Comparison of ENCODE assay signal across 34 cellular contexts in the genomic region with DNA sequence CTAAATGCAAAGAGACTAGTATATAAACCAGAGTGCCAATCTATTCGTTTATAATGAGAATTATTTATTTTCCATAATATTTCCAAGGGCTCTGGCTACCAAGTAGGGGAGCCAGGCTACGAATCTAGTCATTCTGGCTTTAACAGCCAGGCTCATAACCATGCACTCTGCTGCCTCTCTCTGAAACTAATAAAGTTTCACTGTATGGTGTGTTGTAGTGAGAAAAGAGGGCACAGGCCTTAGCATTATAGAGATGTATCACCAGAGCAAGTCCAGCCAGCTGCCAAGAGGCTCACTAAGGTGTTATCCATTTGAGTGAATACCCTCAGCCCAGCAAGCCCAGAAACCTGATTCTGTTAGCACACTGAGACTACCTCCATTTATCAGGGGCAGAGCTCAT. TPM values are rescaled to one million over a fixed set of nuclear protein-coding genes. Genes with fewer than 3 reads are reported as not detected.
"Had no signal": no experiment of that assay in that cellular context is flagged by ENCODE, and none has a peak within 500 bp of the region (broad histone marks: within the 10 kb centered on the region; RNA-seq: fewer than 3 reads in every experiment).

No MANE protein-coding gene starts in this region.

- H3K9me3 Mint-ChIP-seq: activated B cell treated with CpG ODN at 0.5 μM for 24 hours; activated CD4-positive, alpha-beta memory T cell treated with anti-CD3 and anti-CD28 coated beads, Interleukin-2, amount 10 ng/mL, durations not matched to agents 7 days and 5 days; activated naive CD4-positive, alpha-beta T cell treated with anti-CD3 and anti-CD28 coated beads, Interleukin-2, amount 50 U/mL, for 72 hours had no signal

- H3K36me3 Mint-ChIP-seq: activated CD8-positive, alpha-beta memory T cell treated with anti-CD3 and anti-CD28 coated beads, Interleukin-2, amount 10 ng/mL, durations not matched to agents 7 days and 5 days had no signal

- H3K27ac ChIP-seq: brain microvascular endothelial cell, KMS-11, VCaP had no signal

- DNase-seq: activated B cell treated with CpG ODN at 0.5 μM for 24 hours; activated CD4-positive, alpha-beta memory T cell treated with anti-CD3 and anti-CD28 coated beads, Interleukin-2, amount 10 ng/mL, durations not matched to agents 7 days and 5 days; activated CD4-positive, alpha-beta T cell treated with anti-CD3 and anti-CD28 coated beads for 4 hours; activated CD4-positive, alpha-beta T cell treated with anti-CD3 and anti-CD28 coated beads, Interleukin-2, amount 50 U/mL, for 1 hour; activated CD4-positive, CD25-positive, alpha-beta regulatory T cell treated with anti-CD3 and anti-CD28 coated beads, Interleukin-2, amount 50 U/mL, for 72 hours; activated CD8-positive, alpha-beta memory T cell treated with anti-CD3 and anti-CD28 coated beads for 24 hours; activated CD8-positive, alpha-beta memory T cell treated with anti-CD3 and anti-CD28 coated beads, Interleukin-2, amount 10 ng/mL, durations not matched to agents 7 days and 5 days; activated CD8-positive, alpha-beta memory T cell treated with anti-CD3 and anti-CD28 coated beads, Interleukin-2, amount 50 U/mL, for 48 hours; activated effector memory CD4-positive, alpha-beta T cell treated with anti-CD3 and anti-CD28 coated beads, Interleukin-2, amount 50 U/mL, for 16 hours; activated naive CD4-positive, alpha-beta T cell; activated T-cell treated with anti-CD3 and anti-CD28 coated beads, Interleukin-2, amount 50 U/mL, for 48 hours; amniotic stem cell; aorta; brain microvascular endothelial cell; central memory CD4-positive, alpha-beta T cell; NCI-H1105; NCI-H1417 treated with DMSO at 0.1 percent for 48 hours; NCI-H1694; NCI-H1930; NCI-H2081 treated with DMSO at 0.1 percent for 48 hours; NCI-H345; NCI-H524 treated with DMSO at 0.1 percent for 48 hours; NCI-H748 treated with DMSO at 0.1 percent for 48 hours; Right ventricle myocardium superior; SW 1271; T-helper 1 cell; T-helper 2 cell; T-helper 9 cell had no signal

- H3K4me3 Mint-ChIP-seq: activated B cell treated with CpG ODN at 0.5 μM for 24 hours; activated CD4-positive, alpha-beta memory T cell treated with anti-CD3 and anti-CD28 coated beads, Interleukin-2, amount 10 ng/mL, durations not matched to agents 7 days and 5 days; activated CD8-positive, alpha-beta memory T cell treated with anti-CD3 and anti-CD28 coated beads, Interleukin-2, amount 10 ng/mL, durations not matched to agents 7 days and 5 days had no signal

- H3K27me3 Mint-ChIP-seq: activated CD4-positive, alpha-beta memory T cell treated with anti-CD3 and anti-CD28 coated beads, Interleukin-2, amount 10 ng/mL, durations not matched to agents 7 days and 5 days; activated CD8-positive, alpha-beta memory T cell treated with anti-CD3 and anti-CD28 coated beads, Interleukin-2, amount 10 ng/mL, durations not matched to agents 7 days and 5 days had no signal

- H3K27ac Mint-ChIP-seq: activated B cell treated with CpG ODN at 0.5 μM for 24 hours; activated CD4-positive, alpha-beta memory T cell treated with anti-CD3 and anti-CD28 coated beads, Interleukin-2, amount 10 ng/mL, durations not matched to agents 7 days and 5 days; activated CD8-positive, alpha-beta memory T cell treated with anti-CD3 and anti-CD28 coated beads, Interleukin-2, amount 10 ng/mL, durations not matched to agents 7 days and 5 days; activated naive CD4-positive, alpha-beta T cell treated with anti-CD3 and anti-CD28 coated beads, Interleukin-2, amount 50 U/mL, for 72 hours had no signal

- H3K4me2 ChIP-seq: KMS-11 had no signal

- H3K36me3 ChIP-seq: brain microvascular endothelial cell had no signal

- ATAC-seq: activated CD8-positive, alpha-beta memory T cell treated with anti-CD3 and anti-CD28 coated beads, Interleukin-2, amount 10 ng/mL, durations not matched to agents 7 days and 5 days; activated naive CD4-positive, alpha-beta T cell treated with anti-CD3 and anti-CD28 coated beads, Interleukin-2, amount 50 U/mL, for 72 hours had no signal

- H3K9ac ChIP-seq: KMS-11 had no signal

RNA-seq across cellular contexts. Expression of a gene that starts 4.4 kb away (rescaled TPM):
- total RNA-seq: LHCN-M2, M059J, NCI-H460, Right ventricle myocardium superior had no signal
- polyA plus RNA-seq: aorta had no signal
